In genomic region chr3:120506076-120506827, GRCh38 we compare ENCODE assay signal across 11 cellular contexts. TPM values are rescaled to one million over a fixed set of nuclear protein-coding genes. Genes with fewer than 3 reads are reported as not detected.
DNase-seq lines count a peak whose midpoint lies in the region; ATAC-seq, FAIRE-seq and TF ChIP-seq lines count a peak whose summit lies in the region.
"Had no signal": no experiment of that assay in that cellular context is flagged by ENCODE, and none has a peak within 500 bp of the region (broad histone marks: within the 10 kb centered on the region; RNA-seq: fewer than 3 reads in every experiment).

No MANE protein-coding gene starts in this region.

- H3K27me3 ChIP-seq in H1 (replicated peaks in 1 of 4; ENCODE audit: control insufficient read depth in 3 of 4, extremely low read depth in 1 of 4, insufficient read depth in 3 of 4, low read length in 3 of 4): no peaks in the 10 kb centered on the region
- H3K27me3 ChIP-seq in muscle layer of colon (ENCODE audit: control insufficient read depth in 1 of 2, insufficient read depth in 2 of 2, low read length in 2 of 2): no peaks in the 10 kb centered on the region
- no peaks in the 10 kb centered on the region for H3K27me3 ChIP-seq in BE2C
- H3K27me3 ChIP-seq: cardiac muscle cell had no signal

- TF ChIP-seq POLR2A in H1 (IDR thresholded peaks at IDR 0.05; ENCODE audit: control extremely low read depth in 1 of 2, low read depth in 2 of 2, low read length in 2 of 2): no peak

- TF ChIP-seq RAD21 in H1 (IDR thresholded peaks at IDR 0.05 in 1 of 2, conservative IDR thresholded peaks at IDR 0.05 in 1 of 2; ENCODE audit: low read depth in 2 of 2, low read length in 2 of 2): no peak

- 0 out of 2 replicates have a peak overlapping the region, but pooled peaks have one; percentile 75 for H2BK20ac ChIP-seq in H1 (ENCODE audit: low read length)

- H3K18ac ChIP-seq in H1 (ENCODE audit: extremely low read depth, low read length): no peak overlapping the region

- TF ChIP-seq CTCF in H1 (IDR thresholded peaks at IDR 0.05; ENCODE audit: control extremely low read depth in 1 of 3, insufficient read depth in 1 of 3, low read depth in 1 of 3, low read length in 3 of 3) (no peak), BE2C (IDR thresholded peaks at IDR 0.05; ENCODE audit: low read depth, low read length) (no peak)

- H4K8ac ChIP-seq in H1 (ENCODE audit: extremely low read depth, insufficient read depth, low read length): no peak overlapping the region

- no peak for TF ChIP-seq EP300 in H1 (IDR thresholded peaks at IDR 0.05; ENCODE audit: borderline replicate concordance in 1 of 2, low read depth in 2 of 2, low read length in 2 of 2)

- H3K9me3 ChIP-seq in H1 (ENCODE audit: insufficient read depth in 2 of 2, low read depth in 1 of 2, low read length in 1 of 2) (peaks cover 11 to 30% of the 10 kb centered on the region in 2 experiments), muscle layer of colon (ENCODE audit: low read length) (no peaks in the 10 kb centered on the region), BE2C (no peaks in the 10 kb centered on the region)

- H3K14ac ChIP-seq in H1 (ENCODE audit: insufficient read length): no peak overlapping the region

- H2BK12ac ChIP-seq in H1 (ENCODE audit: low read depth, low read length): 0 out of 2 replicates have a peak overlapping the region, but pooled peaks have one; percentile 1

- H3K36me3 ChIP-seq in H1 (ENCODE audit: control insufficient read depth in 2 of 4, insufficient read depth in 4 of 4, low read length in 3 of 4): no peaks in the 10 kb centered on the region; a peak in 2 of 8 replicates
- H3K36me3 ChIP-seq in muscle layer of colon (ENCODE audit: insufficient read depth, low read length): no peaks in the 10 kb centered on the region
- H3K36me3 ChIP-seq in BE2C: no peaks in the 10 kb centered on the region
- H3K36me3 ChIP-seq: cardiac muscle cell had no signal

- H2BK5ac ChIP-seq in H1 (ENCODE audit: low read depth, low read length): no peak overlapping the region

- H4K91ac ChIP-seq in H1 (replicated peaks; ENCODE audit: insufficient read length, low read length): no peak overlapping the region

- H3K9ac ChIP-seq in H1 (replicated peaks in 1 of 4; ENCODE audit: extremely low read depth in 1 of 4, low read depth in 3 of 4, low read length in 3 of 4) (no peak overlapping the region), muscle layer of colon (ENCODE audit: low read length) (no peak overlapping the region)

- H3K79me1 ChIP-seq in H1 (ENCODE audit: low read depth, low read length): no peaks in the 10 kb centered on the region

- H3K79me2 ChIP-seq in H1 (ENCODE audit: control insufficient read depth in 1 of 2, insufficient read depth in 2 of 2, low read length in 2 of 2): no peaks in the 10 kb centered on the region

- 86% methylated on average over 5 of the region's 5 CpGs; no CpG with 5 or more reads in 1 of the 2 experiments for WGBS in H1 (ENCODE audit: extremely low coverage in 1 of 2, insufficient coverage in 1 of 2, insufficient read length in 1 of 2, insufficient replicate concordance in 2 of 2, low coverage in 1 of 2, low lambda C conversion rate in 2 of 2, missing lambda C conversion rate in 1 of 2), 2 experiments

- no peak for ATAC-seq in GM21447 (IDR thresholded peaks at IDR 0.05; ENCODE audit: unreplicated experiment)

- H3K4me3 ChIP-seq in H1 (ENCODE audit: extremely low read depth in 1 of 4, insufficient read depth in 2 of 4, low read depth in 3 of 4, low read length in 4 of 4): no peak overlapping the region
- H3K4me3 ChIP-seq in muscle layer of colon (ENCODE audit: low read depth in 1 of 2, low read length in 2 of 2): no peak overlapping the region
- no peak overlapping the region for H3K4me3 ChIP-seq in BE2C (ENCODE audit: low read depth, low read length)
- H3K4me3 ChIP-seq: cardiac muscle cell had no signal

- H3K23ac ChIP-seq in H1 (ENCODE audit: insufficient read length): no peak overlapping the region

- H4K5ac ChIP-seq in H1 (ENCODE audit: insufficient read length, low read depth, low read length): no peak overlapping the region

- no peak overlapping the region for H3K4me2 ChIP-seq in H1 (ENCODE audit: insufficient read depth in 1 of 2, low read depth in 2 of 2, low read length in 2 of 2)

- H2BK15ac ChIP-seq in H1 (ENCODE audit: low read length): 0 out of 2 replicates have a peak overlapping the region, but pooled peaks have one; percentile 76

- H3K4me1 ChIP-seq in H1 (replicated peaks in 1 of 4; ENCODE audit: control insufficient read depth in 3 of 4, insufficient read depth in 4 of 4, low read length in 3 of 4): peaks cover 4 to 17% (median 9%) of the 10 kb centered on the region in 4 experiments
- H3K4me1 ChIP-seq in muscle layer of colon (ENCODE audit: insufficient read depth, low read length): peaks cover 21% of the 10 kb centered on the region
- H3K4me1 ChIP-seq in BE2C: no peaks in the 10 kb centered on the region

- POLR2A ChIA-PET in H1 (lab: Charles Lee; ENCODE audit: partially characterized antibody): interaction anchor here (0.6 to 1.5 kb wide), 4 partner anchors 11 to 87 kb away, joined by 3 to 4 read pairs (median 3); no protein-coding TSS in a partner anchor

- CTCF ChIA-PET in H1 (lab: Charles Lee; ENCODE audit: partially characterized antibody): interaction anchor here (0.8 to 2.9 kb wide), 21 partner anchors 9 to 138 kb away, joined by 3 to 35 read pairs (median 4); no protein-coding TSS in a partner anchor

- no peak overlapping the region for H3K4ac ChIP-seq in H1 (replicated peaks; ENCODE audit: insufficient read length, low read depth, low read length)

- no peaks in the 10 kb centered on the region for H4K20me1 ChIP-seq in H1 (replicated peaks in 1 of 2; ENCODE audit: control insufficient read depth in 1 of 2, insufficient read depth in 2 of 2, low read length in 2 of 2)

- H3K27ac ChIP-seq in H1 (ENCODE audit: low read depth, low read length) (no peak overlapping the region), muscle layer of colon (ENCODE audit: low read depth, low read length) (peak overlapping the region; percentile 9)
- H3K27ac ChIP-seq: cardiac muscle cell had no signal

- H2AK5ac ChIP-seq in H1 (ENCODE audit: low read depth, low read length): 0 out of 2 replicates have a peak overlapping the region, but pooled peaks have one; percentile 48

- no peak overlapping the region for H2BK120ac ChIP-seq in H1 (replicated peaks; ENCODE audit: low read depth, low read length)

- H3K23me2 ChIP-seq in H1 (ENCODE audit: low read depth, low read length): no peaks in the 10 kb centered on the region

- H2AFZ ChIP-seq in H1 (ENCODE audit: low read length): no peak overlapping the region

- no peak overlapping the region for H3K56ac ChIP-seq in H1 (replicated peaks; ENCODE audit: insufficient read length, low read depth, low read length)

- FAIRE-seq in H1 (lab: Jason Lieb, UNC): no peak
- FAIRE-seq: frontal cortex had no signal

- DNase-seq in DMS79 (lab: John Stamatoyannopoulos, UW) (peak; percentile 84), NCI-H2029 treated with DMSO at 0.1 percent for 48 hours (lab: John Stamatoyannopoulos, UW) (peak; percentile 5), H1 (ENCODE audit: low read depth in 1 of 2, low spot score in 2 of 2) (no peak), BE2C (no peak), SK-N-DZ (ENCODE audit: low spot score) (no peak), GF-D8 (lab: John Stamatoyannopoulos, UW) (no peak)

TF ChIP-seq in H1, 55 proteins besides CTCF, POLR2A, EP300 and RAD21:
- no peak for TF ChIP-seq TCF12 (IDR thresholded peaks at IDR 0.05; ENCODE audit: low read depth, low read length)
- no peak for TF ChIP-seq SP2 (IDR thresholded peaks at IDR 0.05; ENCODE audit: low read length)
- TF ChIP-seq SAP30 (IDR thresholded peaks at IDR 0.05; ENCODE audit: insufficient read depth, insufficient replicate concordance, low read length): no peak
- no peak for TF ChIP-seq GABPA (IDR thresholded peaks at IDR 0.05; ENCODE audit: borderline replicate concordance, insufficient read depth, low read length)
- no peak for TF ChIP-seq CBX5 (IDR thresholded peaks at IDR 0.05; ENCODE audit: low read depth, low read length)
- TF ChIP-seq CTBP2 (IDR thresholded peaks at IDR 0.05; ENCODE audit: borderline replicate concordance, insufficient read depth, insufficient read length, low read length): no peak
- TF ChIP-seq MAFK (IDR thresholded peaks at IDR 0.05; ENCODE audit: low read depth, low read length): no peak
- no peak for TF ChIP-seq CHD1 (IDR thresholded peaks at IDR 0.05; ENCODE audit: low read depth, low read length)
- TF ChIP-seq KDM1A (IDR thresholded peaks at IDR 0.05; ENCODE audit: borderline replicate concordance, low read length): no peak
- TF ChIP-seq POU5F1 (IDR thresholded peaks at IDR 0.05; ENCODE audit: low read depth, low read length): no peak
- TF ChIP-seq YY1 (IDR thresholded peaks at IDR 0.05; ENCODE audit: low read depth, low read length): no peak
- no peak for TF ChIP-seq MAX (IDR thresholded peaks at IDR 0.05)

RNA-seq across cellular contexts. Expression of gene FSTL1, which starts 55.5 kb away (rescaled TPM):
- 502 and 516 TPM in 2 replicates for total RNA-seq in H1 (2021; fragmentation: NEBNext Ultra II Directional; extraction: Animal tissue kit (Norgen Biotek cat#: 25700))
- polyA plus RNA-seq in H1 (2011; rRNA removed): 158 and 168 TPM in 2 replicates
- polyA plus RNA-seq in H1 (2011; cell fraction: cytosol; rRNA removed): 238 TPM
- polyA plus RNA-seq in H1 (2011; cell fraction: nucleus; rRNA removed): 366 TPM
- 322 to 479 TPM (median 419 TPM) in 4 replicates for polyA plus RNA-seq in H1 (2012, experiment 1 of 2)
- polyA plus RNA-seq in H1 (2012, experiment 2 of 2): 22.7 TPM
- 296 TPM for polyA plus RNA-seq in H1 (2013, experiment 1 of 2)
- polyA plus RNA-seq in H1 (2013, experiment 2 of 2): 334 TPM
- polyA minus RNA-seq in H1 (2011; rRNA and poly(A)+ RNA removed): 543 and 781 TPM in 2 replicates
- polyA minus RNA-seq in H1 (2011; cell fraction: cytosol; rRNA and poly(A)+ RNA removed): 248 TPM
- polyA minus RNA-seq in H1 (2011; cell fraction: nucleus; rRNA and poly(A)+ RNA removed): 164 TPM
- polyA plus RNA-seq in BE2C (2012; ENCODE audit: insufficient read depth, insufficient read length, low read depth): 0.28 TPM
- polyA plus RNA-seq in SK-N-DZ (2014; cell fraction: cytosol; rRNA removed): 32.4 and 33.0 TPM in 2 replicates
- 16.3 and 20.3 TPM in 2 replicates for polyA plus RNA-seq in SK-N-DZ (2014; cell fraction: nucleus; rRNA removed)
- polyA plus RNA-seq: CD4-positive, alpha-beta memory T cell had no signal

Comparison
In these comparisons a context has a peak if more than half of its experiments do, and no peak if none do; other contexts are left out.
1. DNase-seq: peak in DMS79 (single experiment) and NCI-H2029 treated with DMSO at 0.1 percent for 48 hours (single experiment); none in H1 (0 of 2), BE2C (single experiment), SK-N-DZ (single experiment) and GF-D8 (single experiment).